ENCODE assay signal across 8 cellular contexts in the genomic region with DNA sequence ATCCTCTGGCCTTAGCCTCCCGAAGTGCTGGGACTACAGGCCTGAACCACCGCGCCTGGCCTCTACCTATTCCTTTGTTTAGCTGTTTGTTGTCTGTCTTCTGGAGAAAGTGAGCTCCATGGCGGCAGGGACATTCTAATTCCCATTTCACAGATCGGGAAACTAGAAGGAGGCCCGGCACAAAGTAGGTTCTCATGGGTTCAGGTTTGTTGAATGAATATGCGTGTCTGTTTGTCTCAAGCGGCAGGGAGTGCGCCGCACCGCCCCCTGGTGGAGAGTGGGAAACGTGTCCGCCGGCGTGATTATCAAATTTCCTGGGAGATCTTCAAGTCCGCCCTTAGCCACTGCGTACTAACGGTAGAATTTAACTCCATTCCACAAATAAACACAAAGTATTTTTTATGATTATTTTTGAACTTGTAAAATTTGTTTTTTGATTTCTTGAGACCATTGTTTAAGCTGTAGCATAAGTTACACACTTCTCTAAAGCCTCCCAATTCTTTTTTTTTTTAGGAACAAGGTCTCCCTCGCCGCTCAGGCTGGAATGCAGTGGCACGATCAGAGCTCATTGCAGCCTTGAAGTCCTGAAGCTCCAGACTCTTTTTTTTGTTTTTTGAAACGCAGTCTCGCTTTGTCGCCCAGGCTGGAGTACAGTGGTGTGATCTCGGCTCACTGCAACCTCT. TPM values are rescaled to one million over a fixed set of nuclear protein-coding genes. Genes with fewer than 3 reads are reported as not detected.
A peak's percentile ranks its signal among the peaks of the same experiment; 100 is the strongest.
DNase-seq lines count a peak whose midpoint lies in the region; ATAC-seq, FAIRE-seq and TF ChIP-seq lines count a peak whose summit lies in the region.

No MANE protein-coding gene starts in this region.

- H3K27me3 ChIP-seq in bronchial epithelial cell (ENCODE audit: control insufficient read depth, insufficient read depth, low read length): no peaks in the 10 kb centered on the region

- POLR2A ChIA-PET in GM10248 (lab: Yijun Ruan, JAX) (interaction anchor here (1.3 to 1.6 kb wide), 2 partner anchors 22 to 47 kb away, joined by 4 to 9 read pairs; no protein-coding TSS in a partner anchor), activated B cell treated with CpG ODN at 0.5 μM for 24 hours (lab: Charles Lee) (interaction anchor here (0.6 to 6.4 kb wide), 5 partner anchors 9 to 134 kb away, joined by 3 to 152 read pairs (median 4); a partner anchor contains a TSS)

- no peak for FAIRE-seq in bronchial epithelial cell (lab: Jason Lieb, UNC)

- peaks cover 8% of the 10 kb centered on the region for H3K27me3 Mint-ChIP-seq in activated B cell treated with CpG ODN at 0.5 μM for 24 hours

- DNase-seq in GM10248 (ENCODE audit: extremely low spot score): peak; percentile 66
- peak; percentile 57 for DNase-seq in NCI-H146 (lab: John Stamatoyannopoulos, UW)
- DNase-seq in activated B cell treated with CpG ODN at 0.5 μM for 24 hours: peak; percentile 75
- peak; percentile 55 for DNase-seq in bronchial epithelial cell (ENCODE audit: low read depth)
- peak; percentile 90 for DNase-seq in left kidney (ENCODE audit: low read depth, low spot score)
- peak; percentile 70 to 82 for DNase-seq in stimulated activated CD4-positive, alpha-beta T cell treated with anti-CD3 and anti-CD28 coated beads, Interleukin-4, amount 100 ng/mL, for 4 hours
- no peak for DNase-seq in HuH-7.5 (ENCODE audit: low spot score)

- intact Hi-C loops in activated B cell treated with CpG ODN at 0.5 μM for 24 hours (cut with micrococcal nuclease): loop anchor here (1.0 kb wide), 2 partner anchors 168 to 234 kb away; no protein-coding TSS in a partner anchor

- H3K36me3 Mint-ChIP-seq in activated B cell treated with CpG ODN at 0.5 μM for 24 hours (ENCODE audit: low read depth): no peaks in the 10 kb centered on the region

- no peaks in the 10 kb centered on the region for H3K9me3 Mint-ChIP-seq in activated B cell treated with CpG ODN at 0.5 μM for 24 hours

- no peaks in the 10 kb centered on the region for H3K36me3 ChIP-seq in bronchial epithelial cell (ENCODE audit: control insufficient read depth, insufficient read depth, low read length)

- ATAC-seq in activated B cell treated with CpG ODN at 0.5 μM for 24 hours (ENCODE audit: low read depth): no peak
- ATAC-seq in GM21825 (IDR thresholded peaks at IDR 0.05; ENCODE audit: unreplicated experiment): no peak

- TF ChIP-seq CTCF in GM10248 (IDR thresholded peaks at IDR 0.05; ENCODE audit: control extremely low read depth, extremely low read depth, low read depth, missing control alignments) (peak; percentile 87), activated B cell treated with CpG ODN at 0.5 μM for 24 hours (IDR thresholded peaks at IDR 0.05) (peak; percentile 57), bronchial epithelial cell (IDR thresholded peaks at IDR 0.05; ENCODE audit: insufficient read depth, low read length, severe bottlenecking) (peak; percentile 77)

- CTCF ChIA-PET in GM10248 (lab: Yijun Ruan, JAX) (interaction anchor here (0.7 to 12.0 kb wide), 28 partner anchors 8 to 234 kb away, joined by 3 to 444 read pairs (median 5); a partner anchor contains a TSS), activated B cell treated with CpG ODN at 0.5 μM for 24 hours (lab: Charles Lee) (interaction anchor here (0.7 to 6.8 kb wide), 12 partner anchors 9 to 651 kb away, joined by 3 to 378 read pairs (median 4); a partner anchor contains a TSS)

- no peak overlapping the region for H3K4me3 Mint-ChIP-seq in activated B cell treated with CpG ODN at 0.5 μM for 24 hours

- H3K4me1 Mint-ChIP-seq in activated B cell treated with CpG ODN at 0.5 μM for 24 hours: peaks cover 20% of the 10 kb centered on the region

- H3K27ac Mint-ChIP-seq in activated B cell treated with CpG ODN at 0.5 μM for 24 hours: peak overlapping the region; percentile 62

- H3K4me3 ChIP-seq in bronchial epithelial cell (ENCODE audit: low read depth, low read length): no peak overlapping the region

RNA-seq across cellular contexts. Expression of a gene that starts 8.9 kb away (rescaled TPM):
- total RNA-seq in activated B cell treated with CpG ODN at 0.5 μM for 24 hours: 43.7 and 47.1 TPM in 2 replicates
- 3.7 and 8.3 TPM in 2 replicates for total RNA-seq in bronchial epithelial cell

RNA-seq across cellular contexts. Expression of a gene that starts 16.4 kb away (rescaled TPM):
- 7.0 and 11.5 TPM in 2 replicates for total RNA-seq in activated B cell treated with CpG ODN at 0.5 μM for 24 hours
- total RNA-seq in bronchial epithelial cell: 6.3 and 12.6 TPM in 2 replicates

RNA-seq across cellular contexts. Expression of a gene that starts 27.2 kb away (rescaled TPM):
- 9.8 and 11.8 TPM in 2 replicates for total RNA-seq in activated B cell treated with CpG ODN at 0.5 μM for 24 hours
- 0.53 and 1.7 TPM in 2 replicates for total RNA-seq in bronchial epithelial cell
